Comparison of ENCODE assay signal across 8 cellular contexts in the genomic region with DNA sequence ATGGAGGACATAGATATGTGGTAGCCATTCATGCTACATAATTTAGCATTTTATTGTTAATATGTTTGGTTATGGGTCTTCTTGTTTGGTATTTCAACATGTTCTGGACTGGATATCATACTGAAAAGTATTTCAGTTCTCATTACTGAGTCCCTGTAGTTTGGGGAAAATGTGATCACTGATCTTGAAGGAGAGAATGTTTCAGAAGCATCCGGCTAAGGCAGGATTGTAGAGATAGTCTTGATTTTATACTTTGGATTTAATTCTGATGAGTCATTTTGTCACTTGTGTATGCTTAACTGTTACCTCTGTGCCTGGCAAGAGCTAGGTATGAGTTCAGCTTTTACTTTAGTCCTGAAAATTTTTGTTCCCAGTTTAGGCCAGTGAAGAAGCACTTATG. TPM values are rescaled to one million over a fixed set of nuclear protein-coding genes. Genes with fewer than 3 reads are reported as not detected.
DNase-seq lines count a peak whose midpoint lies in the region; ATAC-seq and TF ChIP-seq lines count a peak whose summit lies in the region.

No MANE protein-coding gene starts in this region.

- no TSS peak for BruUV-seq in OCI-LY7 (replicated peaks; lab: Mats Ljungman, UMichigan)

- no peak for TF ChIP-seq CTCF in CD4-positive, alpha-beta T cell (IDR thresholded peaks at IDR 0.05)
- TF ChIP-seq CTCF in OCI-LY7 (conservative IDR thresholded peaks at IDR 0.05; ENCODE audit: low read length) (no peak), neutrophil (IDR thresholded peaks at IDR 0.05) (no peak)

- H3K9me3 ChIP-seq in CD4-positive, alpha-beta T cell (ENCODE audit: control insufficient read depth, low read length), result no peaks in the 10 kb centered on the region
- H3K9me3 ChIP-seq in OCI-LY7 (ENCODE audit: low read length), result no peaks in the 10 kb centered on the region
- no peaks in the 10 kb centered on the region for H3K9me3 ChIP-seq in neutrophil

- H3K79me2 ChIP-seq in OCI-LY7 (ENCODE audit: insufficient read depth, low read depth, low read length), result peaks cover 97% of the 10 kb centered on the region

- H3K27me3 ChIP-seq in CD4-positive, alpha-beta T cell (ENCODE audit: control insufficient read depth, insufficient read depth, low read length), result no peaks in the 10 kb centered on the region
- no peaks in the 10 kb centered on the region for H3K27me3 ChIP-seq in neutrophil

- peak overlapping the region; percentile 99 for H3K27ac Mint-ChIP-seq in CD4-positive, alpha-beta T cell
- peak overlapping the region; percentile 99 to 100 for H3K27ac Mint-ChIP-seq in effector memory CD8-positive, alpha-beta T cell

- DNase-seq in CD4-positive, alpha-beta T cell, result no peak
- DNase-seq in OCI-LY7 (ENCODE audit: low spot score) (no peak), DMS79 treated with DMSO at 0.1 percent for 48 hours (lab: John Stamatoyannopoulos, UW) (no peak)
- DNase-seq in effector memory CD8-positive, alpha-beta T cell, result no peak

- peaks cover 91% of the 10 kb centered on the region for H3K4me1 Mint-ChIP-seq in CD4-positive, alpha-beta T cell (ENCODE audit: low read depth)
- H3K4me1 Mint-ChIP-seq in effector memory CD8-positive, alpha-beta T cell (ENCODE audit: low read depth in 2 of 2), result peaks cover 69 to 85% of the 10 kb centered on the region in 2 donors

- no peak overlapping the region for H2AFZ ChIP-seq in OCI-LY7 (ENCODE audit: low read length)

- H4K20me1 ChIP-seq in OCI-LY7 (ENCODE audit: insufficient read depth, low read length), result peaks cover 32% of the 10 kb centered on the region; the same call in 1 of the 2 replicates

- H3K9me3 Mint-ChIP-seq in CD4-positive, alpha-beta T cell, result no peaks in the 10 kb centered on the region
- H3K9me3 Mint-ChIP-seq in effector memory CD8-positive, alpha-beta T cell, result no peaks in the 10 kb centered on the region

- intact Hi-C loops in CD4-positive, alpha-beta T cell (cut with DNase I, micrococcal nuclease), result loop anchor here in 1 of 2 experiments (1.0 kb wide), 1 partner anchor 9 kb away; no protein-coding TSS in a partner anchor
- intact Hi-C loops in OCI-LY7 (cut with micrococcal nuclease; ENCODE audit: unreplicated experiment), result loop anchor here (5.0 kb wide), 1 partner anchor 1055 kb away; the partner anchor contains the start of gene SLCO3A1

- peaks cover 82% of the 10 kb centered on the region for H3K36me3 ChIP-seq in OCI-LY7 (ENCODE audit: insufficient read depth, low read length)
- H3K36me3 ChIP-seq in neutrophil, result no peaks in the 10 kb centered on the region

- H3K4me3 Mint-ChIP-seq in CD4-positive, alpha-beta T cell, result peak overlapping the region; percentile 96
- H3K4me3 Mint-ChIP-seq in effector memory CD8-positive, alpha-beta T cell, result peak overlapping the region; percentile 94 to 98

- CTCF ChIA-PET in CD4-positive, alpha-beta T cell (lab: Charles Lee), result interaction anchor here (0.7 to 7.4 kb wide), 8 partner anchors 9 to 110 kb away, joined by 3 to 59 read pairs (median 8); no protein-coding TSS in a partner anchor
- CTCF ChIA-PET in OCI-LY7 (lab: Charles Lee; ENCODE audit: unreplicated experiment), result interaction anchor here (0.8 kb wide), 1 partner anchor 110 kb away, joined by 3 read pairs; no protein-coding TSS in a partner anchor

- H3K4me1 ChIP-seq in OCI-LY7 (ENCODE audit: insufficient read depth, low read length, poor library complexity, severe bottlenecking) (peaks cover 55% of the 10 kb centered on the region), neutrophil (ENCODE audit: control insufficient read depth in 1 of 2, insufficient read depth in 1 of 2, low read depth in 1 of 2, low read length in 1 of 2) (peaks cover 94 to 96% of the 10 kb centered on the region in 2 experiments)

- H3K4me3 ChIP-seq in OCI-LY7 (ENCODE audit: low read depth, low read length, poor library complexity, severe bottlenecking) (peak overlapping the region; percentile 92), neutrophil (ENCODE audit: low read depth in 1 of 2, low read length in 1 of 2) (no peak overlapping the region)

- H3K27ac ChIP-seq in CD4-positive, alpha-beta T cell (ENCODE audit: low read depth, low read length), result peak overlapping the region; percentile 97
- H3K27ac ChIP-seq in OCI-LY7 (ENCODE audit: low read depth, low read length, poor library complexity, severe bottlenecking) (peak overlapping the region; percentile 94), neutrophil (peak overlapping the region; percentile 98)

- peaks cover 86% of the 10 kb centered on the region for H3K36me3 Mint-ChIP-seq in CD4-positive, alpha-beta T cell (ENCODE audit: low read depth)
- peaks cover 77% of the 10 kb centered on the region for H3K36me3 Mint-ChIP-seq in effector memory CD8-positive, alpha-beta T cell (ENCODE audit: insufficient read depth)

- H3K9me2 ChIP-seq in OCI-LY7 (ENCODE audit: insufficient read depth, low read length), result no peaks in the 10 kb centered on the region

- ATAC-seq in CD4-positive, alpha-beta T cell (ENCODE audit: poor library complexity), result no peak
- ATAC-seq in effector memory CD8-positive, alpha-beta T cell (replicated peaks), result no peak
- ATAC-seq in GM19467 (IDR thresholded peaks at IDR 0.05; ENCODE audit: unreplicated experiment), result no peak
- no peak for ATAC-seq in HG02610 (IDR thresholded peaks at IDR 0.05; ENCODE audit: unreplicated experiment)
- no peak for ATAC-seq in GM18858 (IDR thresholded peaks at IDR 0.05; ENCODE audit: unreplicated experiment)

- H3K27me3 Mint-ChIP-seq in CD4-positive, alpha-beta T cell, result no peaks in the 10 kb centered on the region
- H3K27me3 Mint-ChIP-seq in effector memory CD8-positive, alpha-beta T cell, result no peaks in the 10 kb centered on the region

- peak overlapping the region; percentile 89 for H3K4me2 ChIP-seq in OCI-LY7 (ENCODE audit: low read length)

- POLR2A ChIA-PET in CD4-positive, alpha-beta T cell (lab: Charles Lee), result interaction anchor here (0.8 to 11.6 kb wide), 13 partner anchors 12 to 110 kb away, joined by 3 to 1007 read pairs (median 7); no protein-coding TSS in a partner anchor
- POLR2A ChIA-PET in OCI-LY7 (lab: Charles Lee), result interaction anchor here (0.6 to 10.3 kb wide), 14 partner anchors 9 to 98 kb away, joined by 3 to 121 read pairs (median 8); no protein-coding TSS in a partner anchor

RNA-seq across cellular contexts. Expression of gene CHD2, which starts 7.1 kb away (rescaled TPM):
- 100 to 1,000 TPM; 615 to 660 TPM for total RNA-seq in CD4-positive, alpha-beta T cell
- 133 and 169 TPM in 2 replicates for total RNA-seq in OCI-LY7 (2014; rRNA removed; shearing (Covaris generic))
- total RNA-seq in OCI-LY7 (2022), result 213 and 259 TPM in 2 replicates
